ENCODE assay signal across 1 cellular context in the genomic region with DNA sequence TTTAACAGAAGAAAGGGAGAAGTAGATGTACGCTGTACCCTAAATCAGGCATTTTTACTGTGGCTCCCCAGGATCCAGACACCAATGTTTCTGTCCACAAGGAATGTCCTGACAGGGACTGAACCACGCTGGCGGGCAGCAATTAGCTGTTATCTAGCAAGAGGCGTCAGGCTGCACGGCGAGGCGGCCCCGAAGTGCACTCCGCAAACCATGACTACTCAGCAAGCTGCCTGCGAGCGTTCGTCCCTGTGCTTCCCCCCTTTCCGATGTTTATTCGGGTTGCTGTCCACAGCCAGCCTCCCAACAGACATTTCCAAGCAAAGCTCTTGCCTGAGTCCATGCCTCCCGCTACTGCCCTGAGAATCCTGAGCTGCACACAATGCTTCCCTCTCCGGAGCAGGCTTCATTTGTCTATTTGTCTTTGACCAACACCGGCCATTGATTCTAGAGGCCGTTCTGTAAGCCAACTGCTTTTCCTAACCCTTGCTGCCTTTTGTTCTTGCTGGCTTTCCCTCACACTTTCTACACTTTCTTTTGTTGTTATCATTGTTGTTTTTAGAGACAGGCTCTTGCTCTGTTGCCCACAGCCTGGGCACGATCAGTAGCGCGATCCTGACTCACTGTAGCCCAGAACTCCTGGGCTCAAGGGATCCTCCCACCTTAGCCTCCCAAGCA.
TF ChIP-seq lines count a peak whose summit lies in the region.

No MANE protein-coding gene starts in this region.

TF ChIP-seq in IMR-90, 13 proteins besides CTCF, POLR2A, EP300 and RAD21:
- TF ChIP-seq RFX5 (IDR thresholded peaks at IDR 0.05; ENCODE audit: low read depth, low read length) = no peak
- TF ChIP-seq MAZ (IDR thresholded peaks at IDR 0.05; ENCODE audit: borderline replicate concordance, low read depth, low read length) = no peak
- no peak for TF ChIP-seq NFE2L2 (IDR thresholded peaks at IDR 0.05; ENCODE audit: low read depth, low read length)
- TF ChIP-seq MAFK (IDR thresholded peaks at IDR 0.05; ENCODE audit: low read depth, low read length) = no peak
- TF ChIP-seq, protein P1, sequence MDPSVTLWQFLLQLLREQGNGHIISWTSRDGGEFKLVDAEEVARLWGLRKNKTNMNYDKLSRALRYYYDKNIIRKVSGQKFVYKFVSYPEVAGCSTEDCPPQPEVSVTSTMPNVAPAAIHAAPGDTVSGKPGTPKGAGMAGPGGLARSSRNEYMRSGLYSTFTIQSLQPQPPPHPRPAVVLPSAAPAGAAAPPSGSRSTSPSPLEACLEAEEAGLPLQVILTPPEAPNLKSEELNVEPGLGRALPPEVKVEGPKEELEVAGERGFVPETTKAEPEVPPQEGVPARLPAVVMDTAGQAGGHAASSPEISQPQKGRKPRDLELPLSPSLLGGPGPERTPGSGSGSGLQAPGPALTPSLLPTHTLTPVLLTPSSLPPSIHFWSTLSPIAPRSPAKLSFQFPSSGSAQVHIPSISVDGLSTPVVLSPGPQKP (IDR thresholded peaks at IDR 0.05; ENCODE audit: borderline replicate concordance, low read depth, low read length) = no peak
- TF ChIP-seq RCOR1 (IDR thresholded peaks at IDR 0.05; ENCODE audit: insufficient replicate concordance, low read length) = no peak
- TF ChIP-seq MXI1 (IDR thresholded peaks at IDR 0.05; ENCODE audit: borderline replicate concordance, low read depth, low read length) = no peak
- TF ChIP-seq CHD1 (IDR thresholded peaks at IDR 0.05; ENCODE audit: low read depth, low read length) = no peak
- no peak for TF ChIP-seq CEBPB (IDR thresholded peaks at IDR 0.05; ENCODE audit: low read depth, low read length)
- no peak for TF ChIP-seq BHLHE40 (IDR thresholded peaks at IDR 0.05; ENCODE audit: low read depth, low read length)
- TF ChIP-seq, protein P2, sequence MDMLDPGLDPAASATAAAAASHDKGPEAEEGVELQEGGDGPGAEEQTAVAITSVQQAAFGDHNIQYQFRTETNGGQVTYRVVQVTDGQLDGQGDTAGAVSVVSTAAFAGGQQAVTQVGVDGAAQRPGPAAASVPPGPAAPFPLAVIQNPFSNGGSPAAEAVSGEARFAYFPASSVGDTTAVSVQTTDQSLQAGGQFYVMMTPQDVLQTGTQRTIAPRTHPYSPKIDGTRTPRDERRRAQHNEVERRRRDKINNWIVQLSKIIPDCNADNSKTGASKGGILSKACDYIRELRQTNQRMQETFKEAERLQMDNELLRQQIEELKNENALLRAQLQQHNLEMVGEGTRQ (IDR thresholded peaks at IDR 0.05; ENCODE audit: low read depth, low read length) = no peak
